Comparison of ENCODE assay signal across 8 cellular contexts in genomic region chr6:122790740-122791679, GRCh38. TPM values are rescaled to one million over a fixed set of nuclear protein-coding genes. Genes with fewer than 3 reads are reported as not detected.
DNase-seq lines count a peak whose midpoint lies in the region; ATAC-seq, FAIRE-seq and TF ChIP-seq lines count a peak whose summit lies in the region.

No MANE protein-coding gene starts in this region.

- H3K79me2 ChIP-seq in endothelial cell of umbilical vein (ENCODE audit: control insufficient read depth, insufficient read depth, low read length), result no peaks in the 10 kb centered on the region
- peaks cover 3% of the 10 kb centered on the region for H3K79me2 ChIP-seq in neural cell (replicated peaks; ENCODE audit: insufficient read depth, low read length)

- DNase-seq in Caco-2 (no peak), NOMO-1 treated with dmso at 0.1 percent for 144 hours (lab: John Stamatoyannopoulos, UW; ENCODE audit: unreplicated experiment) (peak; percentile 64), endothelial cell of umbilical vein (ENCODE audit: low read depth, low spot score) (no peak), head of caudate nucleus (no peak), HK-2 (ENCODE audit: unreplicated experiment) (no peak)

- no peaks in the 10 kb centered on the region for H3K9me2 ChIP-seq in neural cell (ENCODE audit: insufficient read depth, low read length)

- BruUV-seq in Caco-2 (replicated peaks; lab: Mats Ljungman, UMichigan) (no TSS peak), endothelial cell of umbilical vein (replicated peaks; lab: Mats Ljungman, UMichigan) (no TSS peak)

- dilution Hi-C loops in endothelial cell of umbilical vein (cut with MboI; ENCODE audit: extremely low pct_ligation_motif_present, low sequenced_read_pairs), result no loop called here

- H3K36me3 Mint-ChIP-seq in Caco-2 (ENCODE audit: insufficient read depth, unreplicated experiment), result no peaks in the 10 kb centered on the region

- H3K27ac ChIP-seq in endothelial cell of umbilical vein (ENCODE audit: insufficient read depth, low read depth, low read length) (no peak overlapping the region), neural cell (ENCODE audit: low read length) (no peak overlapping the region)

- CTCF ChIA-PET in Caco-2 (lab: Charles Lee) (interaction anchor here (1.3 to 2.4 kb wide), 2 partner anchors 20 to 48 kb away, joined by 6 to 21 read pairs; no protein-coding TSS in a partner anchor), endothelial cell of umbilical vein (lab: Charles Lee) (interaction anchor here (0.6 to 2.2 kb wide), 3 partner anchors 34 to 48 kb away, joined by 3 to 6 read pairs (median 4); no protein-coding TSS in a partner anchor)

- H3K4me1 ChIP-seq in Caco-2 (peaks cover 51% of the 10 kb centered on the region), endothelial cell of umbilical vein (ENCODE audit: control insufficient read depth, extremely low read depth, insufficient read depth, low read length) (peaks cover 6% of the 10 kb centered on the region)

- no peaks in the 10 kb centered on the region for H3F3A ChIP-seq in neural cell (ENCODE audit: insufficient read depth, low read length, poor library complexity, severe bottlenecking)

- H3K4me2 ChIP-seq in endothelial cell of umbilical vein (ENCODE audit: insufficient read depth, low read length) (no peak overlapping the region), neural cell (ENCODE audit: low read length) (peak overlapping the region; percentile 42)

- no peaks in the 10 kb centered on the region for H3K27me3 Mint-ChIP-seq in Caco-2 (ENCODE audit: insufficient read depth, unreplicated experiment)

- peak; percentile 28 for FAIRE-seq in endothelial cell of umbilical vein (lab: Jason Lieb, UNC)

- ATAC-seq in GM21825 (IDR thresholded peaks at IDR 0.05; ENCODE audit: unreplicated experiment) (no peak), HG03039 (IDR thresholded peaks at IDR 0.05; ENCODE audit: unreplicated experiment) (no peak)

- H4K20me1 ChIP-seq in endothelial cell of umbilical vein (replicated peaks; ENCODE audit: control insufficient read depth, extremely low read depth, insufficient read depth, low read length) (no peaks in the 10 kb centered on the region), neural cell (ENCODE audit: insufficient read depth) (no peaks in the 10 kb centered on the region)

- TF ChIP-seq RAD21 in neural cell (conservative IDR thresholded peaks at IDR 0.05), result no peak

- TF ChIP-seq POLR2A in endothelial cell of umbilical vein (IDR thresholded peaks at IDR 0.05; ENCODE audit: low read depth, low read length), result no peak

- H3K27ac Mint-ChIP-seq in Caco-2 (ENCODE audit: unreplicated experiment), result peak overlapping the region; percentile 92

- H3K36me3 ChIP-seq in Caco-2 (ENCODE audit: control insufficient read depth, insufficient read depth, low read length) (no peaks in the 10 kb centered on the region), endothelial cell of umbilical vein (ENCODE audit: control insufficient read depth in 2 of 2, extremely low read depth in 1 of 2, insufficient read depth in 2 of 2, low read length in 2 of 2) (no peaks in the 10 kb centered on the region), neural cell (ENCODE audit: insufficient read depth, low read length) (no peaks in the 10 kb centered on the region)

- H3K9me3 Mint-ChIP-seq in Caco-2 (ENCODE audit: unreplicated experiment), result no peaks in the 10 kb centered on the region

- H3K4me1 Mint-ChIP-seq in Caco-2 (ENCODE audit: low read depth, unreplicated experiment), result peaks cover 30% of the 10 kb centered on the region

- H3K4me3 Mint-ChIP-seq in Caco-2 (ENCODE audit: unreplicated experiment), result peak overlapping the region; percentile 96

- H2AFZ ChIP-seq in endothelial cell of umbilical vein (ENCODE audit: low read depth, low read length) (no peak overlapping the region), neural cell (ENCODE audit: low read depth, low read length) (no peak overlapping the region)

- POLR2A ChIA-PET in Caco-2 (lab: Charles Lee), result no interaction called here
- POLR2A ChIA-PET in endothelial cell of umbilical vein (lab: Charles Lee), result no interaction called here

- no peaks in the 10 kb centered on the region for H3K9me1 ChIP-seq in endothelial cell of umbilical vein (replicated peaks; ENCODE audit: control insufficient read depth, extremely low read depth, insufficient read depth, low read length)

- H3K27me3 ChIP-seq in Caco-2 (replicated peaks; ENCODE audit: control insufficient read depth, insufficient read depth, low read length), result no peaks in the 10 kb centered on the region
- peaks cover 9 to 16% of the 10 kb centered on the region in 2 experiments for H3K27me3 ChIP-seq in endothelial cell of umbilical vein (ENCODE audit: control insufficient read depth in 2 of 2, insufficient read depth in 2 of 2, low read length in 2 of 2)
- no peaks in the 10 kb centered on the region for H3K27me3 ChIP-seq in neural cell (ENCODE audit: insufficient read depth, low read depth, low read length)

- intact Hi-C loops in Caco-2 (cut with micrococcal nuclease; ENCODE audit: unreplicated experiment), result loop anchor here (1.0 kb wide), 2 partner anchors 40 to 181 kb away; partner anchors contain the start of gene PKIB
- intact Hi-C loops in endothelial cell of umbilical vein (cut with micrococcal nuclease), result no loop called here
- intact Hi-C loops in head of caudate nucleus (cut with DNase I), result no loop called here

- no peaks in the 10 kb centered on the region for H3K9me3 ChIP-seq in Caco-2
- H3K9me3 ChIP-seq in endothelial cell of umbilical vein (replicated peaks; ENCODE audit: control insufficient read depth, insufficient read depth, low read length), result no peaks in the 10 kb centered on the region
- no peaks in the 10 kb centered on the region for H3K9me3 ChIP-seq in neural cell (ENCODE audit: low read length)

- TF ChIP-seq EP300 in neural cell (conservative IDR thresholded peaks at IDR 0.05; ENCODE audit: poor library complexity, severe bottlenecking), result no peak

- TF ChIP-seq CTCF in Caco-2 (IDR thresholded peaks at IDR 0.05; ENCODE audit: insufficient read depth in 1 of 2, low read depth in 1 of 2, low read length in 1 of 2, severe bottlenecking in 1 of 2, unreplicated experiment in 1 of 2) (no peak), endothelial cell of umbilical vein (IDR thresholded peaks at IDR 0.05; ENCODE audit: extremely low read depth in 1 of 2, insufficient read depth in 1 of 2, low read depth in 1 of 2, low read length in 2 of 2) (no peak), neural cell (IDR thresholded peaks at IDR 0.05; ENCODE audit: poor library complexity, severe bottlenecking) (no peak)

- H3K4me3 ChIP-seq in Caco-2 (ENCODE audit: low read depth, low read length) (peak overlapping the region; percentile 73), endothelial cell of umbilical vein (replicated peaks in 1 of 3; ENCODE audit: insufficient read depth in 1 of 3, low read depth in 1 of 3, low read length in 3 of 3) (no peak overlapping the region), neural cell (ENCODE audit: low read length) (peak overlapping the region; percentile 90)

- H3K9ac ChIP-seq in endothelial cell of umbilical vein (replicated peaks; ENCODE audit: extremely low read depth, insufficient read depth, low read length) (no peak overlapping the region), neural cell (ENCODE audit: low read length) (no peak overlapping the region)

TF ChIP-seq in endothelial cell of umbilical vein, 7 proteins besides CTCF, POLR2A, EP300 and RAD21 (continues in another document):
- TF ChIP-seq FOS (IDR thresholded peaks at IDR 0.05; ENCODE audit: borderline replicate concordance, insufficient read depth, low read length) (no peak), EZH2 (IDR thresholded peaks at IDR 0.05; ENCODE audit: borderline replicate concordance, low read depth, low read length, severe bottlenecking) (no peak), MYC (IDR thresholded peaks at IDR 0.05; ENCODE audit: low read depth, low read length) (no peak), JUN (IDR thresholded peaks at IDR 0.05; ENCODE audit: borderline replicate concordance, insufficient read depth, insufficient read length, low read depth) (no peak), GATA2 (IDR thresholded peaks at IDR 0.05; ENCODE audit: insufficient read depth, insufficient read length, low read depth, low read length) (no peak)

TF ChIP-seq in neural cell, 6 proteins besides CTCF, POLR2A, EP300 and RAD21 (continues in another document):
- TF ChIP-seq POLR2AphosphoS5 (IDR thresholded peaks at IDR 0.05), result no peak
- TF ChIP-seq EZH2 (IDR thresholded peaks at IDR 0.05; ENCODE audit: borderline replicate concordance, insufficient read depth, low read length, poor library complexity, severe bottlenecking), result no peak
- no peak for TF ChIP-seq TAF1 (IDR thresholded peaks at IDR 0.05; ENCODE audit: low read depth)
- no peak for TF ChIP-seq MXI1 (conservative IDR thresholded peaks at IDR 0.05; ENCODE audit: poor library complexity, severe bottlenecking)

RNA-seq across cellular contexts. Expression of gene SMPDL3A, which starts 2.0 kb away (rescaled TPM):
- total RNA-seq in Caco-2 (2022) (20.4 and 21.7 TPM in 2 replicates), endothelial cell of umbilical vein (4.1 TPM in 2 replicates)
- polyA plus RNA-seq in endothelial cell of umbilical vein (4.2 and 7.0 TPM in 2 replicates), neural cell (7.2 and 8.2 TPM in 2 replicates)
- 3.7 and 4.2 TPM in 2 replicates for polyA plus RNA-seq in endothelial cell of umbilical vein (2011; cell fraction: cytosol; rRNA removed)
- 2.6 and 3.5 TPM in 2 replicates for polyA plus RNA-seq in endothelial cell of umbilical vein (2011; cell fraction: nucleus; rRNA removed)
- 3.3 and 4.8 TPM in 2 replicates for polyA plus RNA-seq in endothelial cell of umbilical vein (2012)
- polyA minus RNA-seq in endothelial cell of umbilical vein (2.9 and 5.8 TPM in 2 replicates), neural cell (4.9 and 5.0 TPM in 2 replicates)
- 6.0 TPM for polyA minus RNA-seq in endothelial cell of umbilical vein (2011; cell fraction: cytosol; rRNA and poly(A)+ RNA removed)
- polyA minus RNA-seq in endothelial cell of umbilical vein (2011; cell fraction: nucleus; rRNA and poly(A)+ RNA removed), result 1.6 and 3.1 TPM in 2 replicates

RNA-seq across cellular contexts. Expression of gene FABP7, which starts 11.5 kb away (rescaled TPM):
- 0.63 TPM in 1 of 2 replicates, not detected in the other for total RNA-seq in Caco-2 (2022)
- not detected in 2 replicates for total RNA-seq in endothelial cell of umbilical vein
- not detected in 2 replicates for polyA plus RNA-seq in endothelial cell of umbilical vein
- polyA plus RNA-seq in endothelial cell of umbilical vein (2011; cell fraction: cytosol; rRNA removed), result not detected in 2 replicates
- not detected in 2 replicates for polyA plus RNA-seq in endothelial cell of umbilical vein (2011; cell fraction: nucleus; rRNA removed)
- not detected in 2 replicates for polyA plus RNA-seq in endothelial cell of umbilical vein (2012)
- polyA minus RNA-seq in endothelial cell of umbilical vein, result not detected in 2 replicates
- polyA minus RNA-seq in endothelial cell of umbilical vein (2011; cell fraction: cytosol; rRNA and poly(A)+ RNA removed), result not detected
- polyA minus RNA-seq in endothelial cell of umbilical vein (2011; cell fraction: nucleus; rRNA and poly(A)+ RNA removed), result not detected in 2 replicates
- polyA plus RNA-seq in neural cell, result 27.7 and 37.2 TPM in 2 replicates
- polyA minus RNA-seq in neural cell, result 8.8 and 13.9 TPM in 2 replicates

Comparison
In these comparisons a context has a peak if more than half of its experiments do, and no peak if none do; other contexts are left out.
1. H3K4me3 ChIP-seq: peak in Caco-2 (single experiment) and neural cell (single experiment); none in endothelial cell of umbilical vein (0 of 3).